23 cellular contexts compared by ENCODE assay signal in genomic region chr5:133205649-133206048, GRCh38.
DNase-seq lines count a peak whose midpoint lies in the region; ATAC-seq, FAIRE-seq and TF ChIP-seq lines count a peak whose summit lies in the region.
"Had no signal": no experiment of that assay in that cellular context is flagged by ENCODE, and none has a peak within 500 bp of the region (broad histone marks: within the 10 kb centered on the region; RNA-seq: fewer than 3 reads in every experiment).

No MANE protein-coding gene starts in this region.

- H3K27me3 ChIP-seq in adipocyte (replicated peaks; ENCODE audit: control insufficient read depth, insufficient read depth, low read length) (peaks cover 26% of the 10 kb centered on the region), small intestine (ENCODE audit: control insufficient read depth in 2 of 2, insufficient read depth in 2 of 2, low read length in 2 of 2) (peaks cover 0 to 2% of the 10 kb centered on the region in 2 donors), neural progenitor cell (no peaks in the 10 kb centered on the region), GM23338 (ENCODE audit: insufficient read depth) (no peaks in the 10 kb centered on the region)

- H3K4me3 Mint-ChIP-seq in neural progenitor cell (no peak overlapping the region), GM23338 (no peak overlapping the region)
- H3K4me3 Mint-ChIP-seq: B cell had no signal

- FAIRE-seq in small intestine (lab: Jason Lieb, UNC), result peak; percentile 10
- FAIRE-seq: HepG2 had no signal

- H3K36me3 Mint-ChIP-seq in neural progenitor cell, result no peaks in the 10 kb centered on the region
- no peaks in the 10 kb centered on the region for H3K36me3 Mint-ChIP-seq in GM23338 (ENCODE audit: low read depth)

- no peak overlapping the region for H3K4me2 ChIP-seq in neural progenitor cell
- no peak overlapping the region for H3K4me2 ChIP-seq in GM23338

- no peaks in the 10 kb centered on the region for H3F3A ChIP-seq in neural progenitor cell (ENCODE audit: low read depth)
- no peaks in the 10 kb centered on the region for H3F3A ChIP-seq in GM23338 (replicated peaks; ENCODE audit: low read depth)

- no peaks in the 10 kb centered on the region for H3K36me3 ChIP-seq in adipocyte (ENCODE audit: control insufficient read depth, insufficient read depth, low read length, severe bottlenecking)
- no peaks in the 10 kb centered on the region for H3K36me3 ChIP-seq in small intestine (ENCODE audit: control insufficient read depth in 2 of 2, insufficient read depth in 2 of 2, low read length in 2 of 2)
- no peaks in the 10 kb centered on the region for H3K36me3 ChIP-seq in neural progenitor cell
- no peaks in the 10 kb centered on the region for H3K36me3 ChIP-seq in GM23338 (ENCODE audit: insufficient read depth)

- H3K4me1 Mint-ChIP-seq in neural progenitor cell (no peaks in the 10 kb centered on the region), GM23338 (no peaks in the 10 kb centered on the region)
- H3K4me1 Mint-ChIP-seq: B cell had no signal

- H3K27ac Mint-ChIP-seq in neural progenitor cell (no peak overlapping the region), GM23338 (no peak overlapping the region)
- H3K27ac Mint-ChIP-seq: B cell had no signal

- no peak overlapping the region for H2AFZ ChIP-seq in neural progenitor cell (replicated peaks)
- no peak overlapping the region for H2AFZ ChIP-seq in GM23338

- no peaks in the 10 kb centered on the region for H3K9me2 ChIP-seq in GM23338 (ENCODE audit: insufficient read depth)

- peaks cover 2% of the 10 kb centered on the region for H3K27me3 Mint-ChIP-seq in neural progenitor cell (ENCODE audit: insufficient read depth, low read depth)
- no peaks in the 10 kb centered on the region for H3K27me3 Mint-ChIP-seq in GM23338 (ENCODE audit: insufficient read depth, low read depth, poor library complexity)

- H3K79me2 ChIP-seq in neural progenitor cell (ENCODE audit: low read depth) (no peaks in the 10 kb centered on the region), GM23338 (replicated peaks; ENCODE audit: insufficient read depth) (no peaks in the 10 kb centered on the region)

- H3K4me1 ChIP-seq in adipocyte (ENCODE audit: control insufficient read depth, insufficient read depth, low read length) (peaks cover 12% of the 10 kb centered on the region), small intestine (ENCODE audit: control insufficient read depth in 2 of 2, insufficient read depth in 1 of 2, low read depth in 1 of 2, low read length in 1 of 2) (no peaks in the 10 kb centered on the region), neural progenitor cell (no peaks in the 10 kb centered on the region), GM23338 (ENCODE audit: insufficient read depth) (no peaks in the 10 kb centered on the region)

- DNase-seq in GM03348 (ENCODE audit: low spot score), result peak; percentile 20
- DNase-seq in adipocyte (ENCODE audit: low read depth), result peak; percentile 15
- DNase-seq in fibroblast of villous mesenchyme (ENCODE audit: low read depth), result peak; percentile 58
- DNase-seq in small intestine, result no peak
- no peak for DNase-seq in neural progenitor cell (ENCODE audit: low spot score)
- DNase-seq in cerebellar cortex (ENCODE audit: low spot score), result no peak
- no peak for DNase-seq in GM23338 (ENCODE audit: low spot score)
- no peak for DNase-seq in AG20443 (ENCODE audit: low spot score)
- DNase-seq: ACHN, DND-41, GDM1, KG1, NCI-H1105 treated with DMSO at 0.1 percent for 48 hours, NCI-H1694, NCI-H2081 treated with DMSO at 0.1 percent for 48 hours, NCI-H510A, NCI-H748 treated with DMSO at 0.1 percent for 48 hours, OCI-M1, SHP77 treated with DMSO at 0.1 percent for 48 hours had no signal

- H4K20me1 ChIP-seq in neural progenitor cell (ENCODE audit: low read depth) (no peaks in the 10 kb centered on the region), GM23338 (replicated peaks; ENCODE audit: insufficient read depth) (no peaks in the 10 kb centered on the region)

- H3K27ac ChIP-seq in small intestine (ENCODE audit: low read depth in 1 of 2, low read length in 1 of 2), result no peak overlapping the region
- no peak overlapping the region for H3K27ac ChIP-seq in neural progenitor cell
- H3K27ac ChIP-seq in GM23338 (ENCODE audit: low read depth), result no peak overlapping the region

- 66 to 87% (median 79%) methylated on average over 4 of the region's 4 CpGs for WGBS in small intestine, 3 donors

- ATAC-seq in GM23338, result no peak
- ATAC-seq: HCT116, HepG2, SK-N-SH treated with all-trans-retinoic acid at 6 μM for 48 hours had no signal

- TF ChIP-seq CTCF in fibroblast of villous mesenchyme (IDR thresholded peaks at IDR 0.05; ENCODE audit: insufficient read depth, low read depth, low read length), result no peak
- TF ChIP-seq CTCF in neural progenitor cell (IDR thresholded peaks at IDR 0.05), result no peak
- TF ChIP-seq CTCF in GM23338 (conservative IDR thresholded peaks at IDR 0.05; ENCODE audit: low read depth in 2 of 2), result no peak

- no peak overlapping the region for H3K9ac ChIP-seq in adipocyte (ENCODE audit: low read length)
- no peak overlapping the region for H3K9ac ChIP-seq in neural progenitor cell

- H3K4me3 ChIP-seq in adipocyte (ENCODE audit: low read length), result no peak overlapping the region
- H3K4me3 ChIP-seq in fibroblast of villous mesenchyme (ENCODE audit: low read depth, low read length), result no peak overlapping the region
- H3K4me3 ChIP-seq in small intestine (ENCODE audit: low read depth in 1 of 2, low read length in 2 of 2), result no peak overlapping the region
- no peak overlapping the region for H3K4me3 ChIP-seq in neural progenitor cell
- no peak overlapping the region for H3K4me3 ChIP-seq in GM23338

- H3K9me3 ChIP-seq in adipocyte (ENCODE audit: control insufficient read depth, low read length) (peaks cover 3% of the 10 kb centered on the region), small intestine (ENCODE audit: control insufficient read depth, low read depth) (no peaks in the 10 kb centered on the region), neural progenitor cell (ENCODE audit: low read depth) (no peaks in the 10 kb centered on the region)

- no peaks in the 10 kb centered on the region for H3K9me3 Mint-ChIP-seq in neural progenitor cell
- no peaks in the 10 kb centered on the region for H3K9me3 Mint-ChIP-seq in GM23338

TF ChIP-seq in GM23338, 12 proteins besides CTCF, POLR2A, EP300 and RAD21 (continues in another document):
- TF ChIP-seq ETS1 (IDR thresholded peaks at IDR 0.05) (no peak), CREB1 (CRISPR knock-in tag; IDR thresholded peaks at IDR 0.05; ENCODE audit: low read depth) (no peak), ZNF114 (CRISPR knock-in tag; IDR thresholded peaks at IDR 0.05) (no peak), EZH2 (IDR thresholded peaks at IDR 0.05; ENCODE audit: low read depth, unreplicated experiment) (no peak), ZNF331 (CRISPR knock-in tag; IDR thresholded peaks at IDR 0.05; ENCODE audit: low read depth) (no peak), JUNB (IDR thresholded peaks at IDR 0.05; ENCODE audit: unreplicated experiment) (no peak), NANOG (IDR thresholded peaks at IDR 0.05; ENCODE audit: borderline replicate concordance) (no peak), EZH2phosphoT487 (IDR thresholded peaks at IDR 0.05; ENCODE audit: unreplicated experiment) (no peak), STAT1 (IDR thresholded peaks at IDR 0.05; ENCODE audit: unreplicated experiment) (no peak), POLR2AphosphoS5 (IDR thresholded peaks at IDR 0.05; ENCODE audit: low read depth) (no peak), REST (IDR thresholded peaks at IDR 0.05; ENCODE audit: unreplicated experiment) (no peak)

Comparison
In these comparisons a context has a peak if more than half of its experiments do, and no peak if none do; other contexts are left out.
1. DNase-seq: peak in GM03348 (single experiment), adipocyte (single experiment) and fibroblast of villous mesenchyme (single experiment); none in small intestine (single experiment), neural progenitor cell (single experiment), cerebellar cortex (single experiment), GM23338 (single experiment) and AG20443 (single experiment).